34 cellular contexts compared by ENCODE assay signal in genomic region chr2:240198226-240198625, GRCh38. TPM values are rescaled to one million over a fixed set of nuclear protein-coding genes. Genes with fewer than 3 reads are reported as not detected.
"Had no signal": no experiment of that assay in that cellular context is flagged by ENCODE, and none has a peak within 500 bp of the region (broad histone marks: within the 10 kb centered on the region; RNA-seq: fewer than 3 reads in every experiment).

No MANE protein-coding gene starts in this region.

- H3K27me3 ChIP-seq: ascending aorta, body of pancreas had no signal

- H3K4me1 ChIP-seq: ascending aorta, body of pancreas had no signal

- ATAC-seq: activated CD4-positive, alpha-beta T cell treated with anti-CD3 and anti-CD28 coated beads for 36 hours; activated naive CD4-positive, alpha-beta T cell treated with anti-CD3 and anti-CD28 coated beads, Interleukin-2, amount 50 U/mL, for 72 hours; activated naive CD8-positive, alpha-beta T cell treated with anti-CD3 and anti-CD28 coated beads, Interleukin-2, amount 50 U/mL, for 24 hours; activated T-cell treated with anti-CD3 and anti-CD28 coated beads, Interleukin-2, amount 50 U/mL, for 4 hours; body of pancreas; Panc1; Right ventricle myocardium inferior had no signal

- H3K36me3 ChIP-seq: ascending aorta, SJCRH30, WERI-Rb-1 had no signal

- H3K27ac ChIP-seq: ascending aorta, body of pancreas, KMS-11, SJCRH30, WERI-Rb-1 had no signal

- DNase-seq: activated CD4-positive, alpha-beta memory T cell treated with anti-CD3 and anti-CD28 coated beads, Interleukin-2, amount 10 ng/mL, durations not matched to agents 7 days and 5 days; activated CD4-positive, alpha-beta T cell treated with anti-CD3 and anti-CD28 coated beads for 36 hours; activated CD4-positive, alpha-beta T cell treated with anti-CD3 and anti-CD28 coated beads, Interleukin-2, amount 50 U/mL, for 1 hour; activated effector memory CD4-positive, alpha-beta T cell treated with anti-CD3 and anti-CD28 coated beads, Interleukin-2, amount 50 U/mL, for 16 hours; activated naive CD4-positive, alpha-beta T cell treated with Interleukin-2 at 50 U/mL for 16 hours; activated naive CD8-positive, alpha-beta T cell treated with anti-CD3 and anti-CD28 coated beads, Interleukin-2, amount 50 U/mL, for 24 hours; activated T-cell treated with anti-CD3 and anti-CD28 coated beads, Interleukin-2, amount 50 U/mL, for 4 hours; amniotic stem cell; body of pancreas; central memory CD4-positive, alpha-beta T cell; MV-4-11; NCI-H1092 treated with DMSO at 0.1 percent for 48 hours; NCI-H1417 treated with DMSO at 0.1 percent for 48 hours; NCI-H1694; NCI-H2029; NCI-H2107; NCI-H2171 treated with DMSO at 0.1 percent for 48 hours; NCI-H510A treated with DMSO at 0.1 percent for 48 hours; NCI-H69; NK-92 treated with Interleukin-12 subunit alpha and Interleukin-12 subunit beta, amount 100 ng/mL, for 24 hours; OCI-M1; RPMI8226; SJCRH30; SK-N-SH; T-helper 1 cell had no signal

- H3K9ac ChIP-seq: KMS-11, SK-N-SH had no signal

- H3K4me3 ChIP-seq: ascending aorta, body of pancreas, SJCRH30 had no signal

- H3K9me3 ChIP-seq: ascending aorta, body of pancreas, SJCRH30, SK-N-SH had no signal

- H3K4me2 ChIP-seq: KMS-11, SK-N-SH had no signal

RNA-seq across cellular contexts. Expression of gene OTOS, which starts 57.8 kb away (rescaled TPM):
- total RNA-seq: activated CD4-positive, alpha-beta memory T cell treated with anti-CD3 and anti-CD28 coated beads, Interleukin-2, amount 10 ng/mL, durations not matched to agents 7 days and 5 days; activated CD4-positive, alpha-beta T cell treated with anti-CD3 and anti-CD28 coated beads for 36 hours; activated naive CD4-positive, alpha-beta T cell treated with anti-CD3 and anti-CD28 coated beads, Interleukin-2, amount 50 U/mL, for 72 hours; activated T-cell treated with anti-CD3 and anti-CD28 coated beads, Interleukin-2, amount 50 U/mL, for 4 hours; ascending aorta; body of pancreas; bronchial epithelial cell; MCF 10A; Right ventricle myocardium inferior; SJCRH30; T-helper 2 cell treated with Interferon-gamma antibody and Interleukin-4, amounts not matched to agents 100 ng/mL and 5 ng/mL, for 36 hours had no signal
- polyA plus RNA-seq: SK-N-SH had no signal
